Comparison of ENCODE assay signal across 8 cellular contexts in the genomic region with DNA sequence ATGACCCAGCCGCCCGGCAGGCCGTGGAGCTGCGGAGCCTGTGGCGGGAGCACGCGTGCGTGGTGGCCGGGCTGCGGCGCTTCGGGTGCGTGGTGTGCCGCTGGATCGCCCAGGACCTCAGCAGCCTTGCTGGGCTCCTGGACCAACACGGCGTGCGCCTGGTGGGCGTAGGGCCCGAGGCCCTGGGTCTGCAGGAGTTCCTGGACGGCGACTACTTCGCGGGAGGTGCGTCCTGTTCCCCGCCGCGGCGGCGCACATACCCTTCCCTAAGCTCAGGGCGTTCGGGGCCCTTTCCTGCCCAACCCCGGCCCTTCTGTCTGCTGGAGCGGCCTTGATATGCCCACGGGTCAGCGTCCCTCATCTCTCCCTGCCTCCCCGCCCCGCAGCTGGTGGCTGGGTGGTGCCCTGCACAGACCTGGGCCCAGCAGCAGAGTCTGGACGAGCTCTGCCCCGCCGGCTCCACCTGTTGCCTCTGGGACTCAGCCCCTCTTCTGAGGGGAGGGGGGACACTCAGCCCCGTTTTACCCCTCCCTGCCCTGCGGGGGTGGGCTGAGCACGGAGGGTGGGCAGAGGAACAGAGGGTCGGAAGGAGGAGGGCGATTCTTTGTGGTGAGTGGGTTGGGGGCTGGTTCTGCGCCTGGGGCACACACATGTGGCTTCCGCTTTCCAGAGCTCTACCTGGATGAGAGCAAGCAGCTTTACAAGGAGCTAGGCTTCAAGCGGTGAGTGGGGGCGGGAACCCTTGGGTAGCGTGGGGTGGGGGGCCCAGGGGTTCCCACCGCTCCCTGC. TPM values are rescaled to one million over a fixed set of nuclear protein-coding genes. Genes with fewer than 3 reads are reported as not detected.
DNase-seq lines count a peak whose midpoint lies in the region; ATAC-seq, FAIRE-seq and TF ChIP-seq lines count a peak whose summit lies in the region.

No MANE protein-coding gene starts in this region.

- H3K4me1 Mint-ChIP-seq in activated CD4-positive, alpha-beta T cell treated with anti-CD3 and anti-CD28 coated beads, Interleukin-2, amount 10 ng/mL, durations not matched to agents 7 days and 5 days = peaks cover 25% of the 10 kb centered on the region

- H3K9ac ChIP-seq in HepG2 (ENCODE audit: insufficient read depth, low read depth, low read length) = peak overlapping the region; percentile 76

- TF ChIP-seq RAD21 in HepG2 (CRISPR knock-in tag; IDR thresholded peaks at IDR 0.05) = no peak

- intact Hi-C loops in body of pancreas (cut with DNase I) = loop anchor here (10.0 kb wide), 1 partner anchor 52 kb away; a partner anchor contains a TSS
- intact Hi-C loops in HepG2 (cut with micrococcal nuclease; ENCODE audit: unreplicated experiment) = loop anchor here (10.0 kb wide), 1 partner anchor 48 kb away; a partner anchor contains a TSS
- intact Hi-C loops in tibial artery (cut with DNase I; ENCODE audit: low total_unique reads) = loop anchor here (2.0 to 10.0 kb wide), 2 partner anchors 56 to 172 kb away; a partner anchor contains a TSS

- peak overlapping the region; percentile 88 for H3K4me2 ChIP-seq in HepG2 (ENCODE audit: low read depth, low read length)

- H3K27ac Mint-ChIP-seq in activated CD4-positive, alpha-beta T cell treated with anti-CD3 and anti-CD28 coated beads, Interleukin-2, amount 10 ng/mL, durations not matched to agents 7 days and 5 days = peak overlapping the region; percentile 41

- H3K4me3 ChIP-seq in MG63 (peak overlapping the region; percentile 60), body of pancreas (peak overlapping the region; percentile 42 to 59), HepG2 (replicated peaks in 1 of 3; ENCODE audit: insufficient read depth in 1 of 3, low read depth in 2 of 3, low read length in 3 of 3) (peak overlapping the region; percentile 79 to 95 (median 90)), tibial artery (peak overlapping the region; percentile 93 to 98)

- no peak overlapping the region for H2AFZ ChIP-seq in HepG2 (ENCODE audit: low read length)

- no peaks in the 10 kb centered on the region for H3K36me3 ChIP-seq in MG63
- H3K36me3 ChIP-seq in body of pancreas (replicated peaks in 1 of 2; ENCODE audit: insufficient read depth in 1 of 2, low read depth in 2 of 2) = no peaks in the 10 kb centered on the region
- no peaks in the 10 kb centered on the region for H3K36me3 ChIP-seq in HepG2 (replicated peaks in 1 of 2; ENCODE audit: control insufficient read depth in 1 of 2, insufficient read depth in 2 of 2, low read length in 2 of 2)
- peaks cover 0 to 13% (median 0%) of the 10 kb centered on the region in 3 donors for H3K36me3 ChIP-seq in tibial artery

- H3K36me3 Mint-ChIP-seq in activated CD4-positive, alpha-beta T cell treated with anti-CD3 and anti-CD28 coated beads, Interleukin-2, amount 10 ng/mL, durations not matched to agents 7 days and 5 days (ENCODE audit: low read depth) = peaks cover 3% of the 10 kb centered on the region

- no peaks in the 10 kb centered on the region for H3K9me3 Mint-ChIP-seq in activated CD4-positive, alpha-beta T cell treated with anti-CD3 and anti-CD28 coated beads, Interleukin-2, amount 10 ng/mL, durations not matched to agents 7 days and 5 days

- TF ChIP-seq POLR2A in body of pancreas (IDR thresholded peaks at IDR 0.05) = no peak
- TF ChIP-seq POLR2A in HepG2 (IDR thresholded peaks at IDR 0.05; ENCODE audit: insufficient read depth in 1 of 2, low read depth in 2 of 2, low read length in 2 of 2) = no peak

- POLR2A ChIA-PET in activated CD4-positive, alpha-beta T cell treated with anti-CD3 and anti-CD28 coated beads, Interleukin-2, amount 10 ng/mL, durations not matched to agents 7 days and 5 days (lab: Charles Lee) = interaction anchor here (0.6 to 2.3 kb wide), 2 partner anchors 31 to 39 kb away, joined by 3 to 8 read pairs; a partner anchor contains a TSS
- POLR2A ChIA-PET in HepG2 (lab: Yijun Ruan, JAX) = interaction anchor here (0.7 to 2.7 kb wide), 4 partner anchors 9 to 174 kb away, joined by 3 to 18 read pairs (median 3); a partner anchor contains a TSS

- H3K79me2 ChIP-seq in HepG2 (ENCODE audit: insufficient read depth, low read length) = no peaks in the 10 kb centered on the region

- CTCF ChIA-PET in activated CD4-positive, alpha-beta T cell treated with anti-CD3 and anti-CD28 coated beads, Interleukin-2, amount 10 ng/mL, durations not matched to agents 7 days and 5 days (lab: Charles Lee) = interaction anchor here (0.6 to 5.3 kb wide), 3 partner anchors 9 to 40 kb away, joined by 3 to 36 read pairs (median 6); a partner anchor contains a TSS
- CTCF ChIA-PET in HepG2 (lab: Yijun Ruan, JAX; ENCODE audit: low intra/inter-chr PET ratio, low total read pairs) = no interaction called here

- H3K9me3 ChIP-seq in MG63 (no peaks in the 10 kb centered on the region), body of pancreas (no peaks in the 10 kb centered on the region), HepG2 (ENCODE audit: low read length) (no peaks in the 10 kb centered on the region), tibial artery (no peaks in the 10 kb centered on the region)

- no peaks in the 10 kb centered on the region for H3K27me3 Mint-ChIP-seq in activated CD4-positive, alpha-beta T cell treated with anti-CD3 and anti-CD28 coated beads, Interleukin-2, amount 10 ng/mL, durations not matched to agents 7 days and 5 days

- in situ Hi-C loops in HepG2 (cut with HindIII; ENCODE audit: extremely low pct_ligation_motif_present, low pct_unique_long_range_greater_than_20kb) = no loop called here

- WGBS in body of pancreas, 2 donors = 0 to 10% methylated on average over 2 to 49 of the region's 52 CpGs
- WGBS in HepG2 (ENCODE audit: low lambda C conversion rate) = 33% methylated on average over 14 of the region's 52 CpGs

- no peaks in the 10 kb centered on the region for H4K20me1 ChIP-seq in HepG2 (ENCODE audit: insufficient read depth, low read length)

- H3K27ac ChIP-seq in body of pancreas = peak overlapping the region; percentile 94 to 99 (median 97)
- H3K27ac ChIP-seq in HepG2 (ENCODE audit: extremely low read length, insufficient read depth, low read length) = peak overlapping the region; percentile 86
- peak overlapping the region; percentile 51 to 98 for H3K27ac ChIP-seq in tibial artery

- H3K27me3 ChIP-seq in MG63 = peaks cover 6% of the 10 kb centered on the region
- no peaks in the 10 kb centered on the region for H3K27me3 ChIP-seq in body of pancreas
- H3K27me3 ChIP-seq in HepG2 (ENCODE audit: control insufficient read depth in 1 of 2, insufficient read depth in 2 of 2, low read length in 2 of 2) = no peaks in the 10 kb centered on the region; a peak in 1 of 5 replicates
- H3K27me3 ChIP-seq in tibial artery = peaks cover 0 to 17% of the 10 kb centered on the region in 2 donors

- H3K4me1 ChIP-seq in body of pancreas = peaks cover 39% of the 10 kb centered on the region
- H3K4me1 ChIP-seq in HepG2 (ENCODE audit: insufficient read depth, low read length) = peaks cover 40% of the 10 kb centered on the region
- peaks cover 5 to 37% (median 19%) of the 10 kb centered on the region in 4 donors for H3K4me1 ChIP-seq in tibial artery

- TF ChIP-seq EP300 in HepG2 (IDR thresholded peaks at IDR 0.05; ENCODE audit: low read depth in 2 of 2, low read length in 2 of 2) (no peak), HepG2 (CRISPR knock-in tag; IDR thresholded peaks at IDR 0.05; ENCODE audit: borderline replicate concordance) (no peak)

- DNase-seq in activated CD4-positive, alpha-beta T cell treated with anti-CD3 and anti-CD28 coated beads, Interleukin-2, amount 10 ng/mL, durations not matched to agents 7 days and 5 days = no peak
- no peak for DNase-seq in activated CD4-positive, alpha-beta T cell treated with anti-CD3 and anti-CD28 coated beads, Interleukin-2, amount 50 U/mL, for 4 hours
- DNase-seq in MG63 = peak; percentile 21
- DNase-seq in body of pancreas = peak in 2 of 4 donors; percentile 38 to 39
- no peak for DNase-seq in HepG2 (ENCODE audit: low spot score)
- no peak for DNase-seq in tibial artery
- DNase-seq in NCI-H2029 treated with DMSO at 0.1 percent for 48 hours (lab: John Stamatoyannopoulos, UW) = no peak
- DNase-seq in AG08396 (ENCODE audit: low spot score) = no peak

- no peak for FAIRE-seq in HepG2 (lab: Jason Lieb, UNC)

- peak overlapping the region; percentile 91 for H3K4me3 Mint-ChIP-seq in activated CD4-positive, alpha-beta T cell treated with anti-CD3 and anti-CD28 coated beads, Interleukin-2, amount 10 ng/mL, durations not matched to agents 7 days and 5 days

- no TSS peak for BruUV-seq in HepG2 (replicated peaks; lab: Mats Ljungman, UMichigan)

- TF ChIP-seq CTCF in body of pancreas (IDR thresholded peaks at IDR 0.05) (no peak), HepG2 (CRISPR knock-in tag; IDR thresholded peaks at IDR 0.05) (no peak), tibial artery (IDR thresholded peaks at IDR 0.05) (no peak)

- no peak for ATAC-seq in body of pancreas
- peak; percentile 13 for ATAC-seq in HepG2

RNA-seq across cellular contexts. Expression of a gene that starts 0.7 kb away (rescaled TPM):
- total RNA-seq in activated CD4-positive, alpha-beta T cell treated with anti-CD3 and anti-CD28 coated beads, Interleukin-2, amount 10 ng/mL, durations not matched to agents 7 days and 5 days = 10 to 100 TPM; 25.2 to 33.3 TPM
- total RNA-seq in MG63 (2014; rRNA removed; shearing (Covaris generic); ENCODE audit: low replicate concordance) = 9.6 and 12.3 TPM in 2 replicates
- total RNA-seq in body of pancreas (1 to 10 TPM; 5.6 to 8.8 TPM), HepG2 (2016; rRNA removed; fragmentation: Illumina TruSeq; extraction: Trizol) (14.1 and 16.8 TPM in 2 replicates)
- 3.3 and 4.6 TPM in 2 replicates for total RNA-seq in HepG2 (2016; cell fraction: cytosol; rRNA removed; fragmentation: Illumina TruSeq; extraction: Trizol; ENCODE audit: low read depth)
- 14.4 and 15.6 TPM in 2 replicates for total RNA-seq in HepG2 (2016; cell fraction: insoluble cytoplasmic fraction; rRNA removed; fragmentation: Illumina TruSeq; extraction: Trizol)
- total RNA-seq in HepG2 (2016; cell fraction: membrane; rRNA removed; fragmentation: Illumina TruSeq; extraction: Trizol) = 9.8 and 9.9 TPM in 2 replicates
- total RNA-seq in HepG2 (2016; cell fraction: nucleus; rRNA removed; fragmentation: Illumina TruSeq; extraction: Trizol) = 8.9 and 10.7 TPM in 2 replicates
- 22.1 and 29.5 TPM in 2 replicates for polyA plus RNA-seq in HepG2 (2011; rRNA removed)
- 24.7 and 29.1 TPM in 2 replicates for polyA plus RNA-seq in HepG2 (2011; cell fraction: cytosol; rRNA removed)
- 72.9 and 75.2 TPM in 2 replicates for polyA plus RNA-seq in HepG2 (2011; cell fraction: nucleus; rRNA removed)
- polyA plus RNA-seq in HepG2 (2012) = 22.4 and 26.9 TPM in 2 replicates
- 4.6 and 4.8 TPM in 2 replicates for polyA plus RNA-seq in HepG2 (2016; cell fraction: cytosol; fragmentation: Illumina TruSeq; extraction: Trizol; ENCODE audit: low read depth)
- 20.7 and 24.0 TPM in 2 replicates for polyA plus RNA-seq in HepG2 (2016; cell fraction: insoluble cytoplasmic fraction; fragmentation: Illumina TruSeq; extraction: Trizol; ENCODE audit: low read depth)
- 11.7 and 12.0 TPM in 2 replicates for polyA plus RNA-seq in HepG2 (2016; cell fraction: membrane; fragmentation: Illumina TruSeq; extraction: Trizol; ENCODE audit: low read depth)
- 24.3 and 25.8 TPM in 2 replicates for polyA plus RNA-seq in HepG2 (2016; cell fraction: nucleus; fragmentation: Illumina TruSeq; extraction: Trizol; ENCODE audit: insufficient read depth, low read depth)
- 3.8 and 32.9 TPM in 2 replicates for polyA minus RNA-seq in HepG2 (2011; rRNA and poly(A)+ RNA removed; ENCODE audit: low replicate concordance)
- polyA minus RNA-seq in HepG2 (2011; cell fraction: cytosol; rRNA and poly(A)+ RNA removed) = 16.2 and 16.4 TPM in 2 replicates
- polyA minus RNA-seq in HepG2 (2011; cell fraction: nucleus; rRNA and poly(A)+ RNA removed) = 5.8 and 7.5 TPM in 2 replicates

RNA-seq across cellular contexts. Expression of a gene that starts 31.1 kb away (rescaled TPM):
- 100 to 1,000 TPM; 182 to 192 TPM for total RNA-seq in activated CD4-positive, alpha-beta T cell treated with anti-CD3 and anti-CD28 coated beads, Interleukin-2, amount 10 ng/mL, durations not matched to agents 7 days and 5 days
- total RNA-seq in MG63 (2014; rRNA removed; shearing (Covaris generic); ENCODE audit: low replicate concordance) = 0.15 and 4.5 TPM in 2 replicates
- total RNA-seq in body of pancreas (10 to 100 TPM; 25.9 to 58.3 TPM), HepG2 (2016; rRNA removed; fragmentation: Illumina TruSeq; extraction: Trizol) (6.2 and 11.9 TPM in 2 replicates)
- total RNA-seq in HepG2 (2016; cell fraction: cytosol; rRNA removed; fragmentation: Illumina TruSeq; extraction: Trizol; ENCODE audit: low read depth) = 7.1 and 8.0 TPM in 2 replicates
- 5.5 and 13.2 TPM in 2 replicates for total RNA-seq in HepG2 (2016; cell fraction: insoluble cytoplasmic fraction; rRNA removed; fragmentation: Illumina TruSeq; extraction: Trizol)
- 10.5 and 12.4 TPM in 2 replicates for total RNA-seq in HepG2 (2016; cell fraction: membrane; rRNA removed; fragmentation: Illumina TruSeq; extraction: Trizol)
- total RNA-seq in HepG2 (2016; cell fraction: nucleus; rRNA removed; fragmentation: Illumina TruSeq; extraction: Trizol) = 11.2 and 11.3 TPM in 2 replicates
- 49.9 and 70.7 TPM in 2 replicates for polyA plus RNA-seq in HepG2 (2011; rRNA removed)
- polyA plus RNA-seq in HepG2 (2011; cell fraction: cytosol; rRNA removed) = 24.2 and 35.1 TPM in 2 replicates
- 534 and 601 TPM in 2 replicates for polyA plus RNA-seq in HepG2 (2011; cell fraction: nucleus; rRNA removed)
- 20.3 and 22.1 TPM in 2 replicates for polyA plus RNA-seq in HepG2 (2012)
- 6.2 and 6.4 TPM in 2 replicates for polyA plus RNA-seq in HepG2 (2016; cell fraction: cytosol; fragmentation: Illumina TruSeq; extraction: Trizol; ENCODE audit: low read depth)
- polyA plus RNA-seq in HepG2 (2016; cell fraction: insoluble cytoplasmic fraction; fragmentation: Illumina TruSeq; extraction: Trizol; ENCODE audit: low read depth) = 5.6 and 7.2 TPM in 2 replicates
- polyA plus RNA-seq in HepG2 (2016; cell fraction: membrane; fragmentation: Illumina TruSeq; extraction: Trizol; ENCODE audit: low read depth) = 9.0 and 10.4 TPM in 2 replicates
- polyA plus RNA-seq in HepG2 (2016; cell fraction: nucleus; fragmentation: Illumina TruSeq; extraction: Trizol; ENCODE audit: insufficient read depth, low read depth) = 35.7 and 39.2 TPM in 2 replicates
- polyA minus RNA-seq in HepG2 (2011; rRNA and poly(A)+ RNA removed; ENCODE audit: low replicate concordance) = 0.61 and 40.6 TPM in 2 replicates
- polyA minus RNA-seq in HepG2 (2011; cell fraction: cytosol; rRNA and poly(A)+ RNA removed) = 12.6 and 13.8 TPM in 2 replicates
- polyA minus RNA-seq in HepG2 (2011; cell fraction: nucleus; rRNA and poly(A)+ RNA removed) = 32.2 and 34.3 TPM in 2 replicates

RNA-seq across cellular contexts. Expression of a gene that starts 45.6 kb away (rescaled TPM):
- 1 to 10 TPM; 2.9 to 3.5 TPM for total RNA-seq in activated CD4-positive, alpha-beta T cell treated with anti-CD3 and anti-CD28 coated beads, Interleukin-2, amount 10 ng/mL, durations not matched to agents 7 days and 5 days
- total RNA-seq in MG63 (2014; rRNA removed; shearing (Covaris generic); ENCODE audit: low replicate concordance) = not detected in 2 replicates
- total RNA-seq in body of pancreas = not detected
- not detected in 2 replicates for total RNA-seq in HepG2 (2016; rRNA removed; fragmentation: Illumina TruSeq; extraction: Trizol)
- total RNA-seq in HepG2 (2016; cell fraction: cytosol; rRNA removed; fragmentation: Illumina TruSeq; extraction: Trizol; ENCODE audit: low read depth) = not detected in 2 replicates
- not detected in 2 replicates for total RNA-seq in HepG2 (2016; cell fraction: insoluble cytoplasmic fraction; rRNA removed; fragmentation: Illumina TruSeq; extraction: Trizol)
- not detected in 2 replicates for total RNA-seq in HepG2 (2016; cell fraction: membrane; rRNA removed; fragmentation: Illumina TruSeq; extraction: Trizol)
- not detected in 2 replicates for total RNA-seq in HepG2 (2016; cell fraction: nucleus; rRNA removed; fragmentation: Illumina TruSeq; extraction: Trizol)
- 0.48 and 1.6 TPM in 2 replicates for polyA plus RNA-seq in HepG2 (2011; rRNA removed)
- polyA plus RNA-seq in HepG2 (2011; cell fraction: cytosol; rRNA removed) = 0.54 and 0.78 TPM in 2 replicates
- polyA plus RNA-seq in HepG2 (2011; cell fraction: nucleus; rRNA removed) = 3.3 and 4.7 TPM in 2 replicates
- polyA plus RNA-seq in HepG2 (2012) = 0.37 and 0.43 TPM in 2 replicates
- polyA plus RNA-seq in HepG2 (2016; cell fraction: cytosol; fragmentation: Illumina TruSeq; extraction: Trizol; ENCODE audit: low read depth) = not detected in 2 replicates
- not detected in 2 replicates for polyA plus RNA-seq in HepG2 (2016; cell fraction: insoluble cytoplasmic fraction; fragmentation: Illumina TruSeq; extraction: Trizol; ENCODE audit: low read depth)
- not detected in 2 replicates for polyA plus RNA-seq in HepG2 (2016; cell fraction: membrane; fragmentation: Illumina TruSeq; extraction: Trizol; ENCODE audit: low read depth)
- polyA plus RNA-seq in HepG2 (2016; cell fraction: nucleus; fragmentation: Illumina TruSeq; extraction: Trizol; ENCODE audit: insufficient read depth, low read depth) = not detected in 2 replicates
- 0.72 TPM in 1 of 2 replicates, not detected in the other for polyA minus RNA-seq in HepG2 (2011; rRNA and poly(A)+ RNA removed; ENCODE audit: low replicate concordance)
- polyA minus RNA-seq in HepG2 (2011; cell fraction: cytosol; rRNA and poly(A)+ RNA removed) = 1.3 TPM in 1 of 2 replicates, not detected in the other
- polyA minus RNA-seq in HepG2 (2011; cell fraction: nucleus; rRNA and poly(A)+ RNA removed) = 0.39 and 0.62 TPM in 2 replicates

RNA-seq across cellular contexts. Expression of a gene that starts 57.2 kb away (rescaled TPM):
- total RNA-seq in activated CD4-positive, alpha-beta T cell treated with anti-CD3 and anti-CD28 coated beads, Interleukin-2, amount 10 ng/mL, durations not matched to agents 7 days and 5 days = not detected
- total RNA-seq in MG63 (2014; rRNA removed; shearing (Covaris generic); ENCODE audit: low replicate concordance) = not detected in 2 replicates
- total RNA-seq in body of pancreas (not detected), HepG2 (2016; rRNA removed; fragmentation: Illumina TruSeq; extraction: Trizol) (not detected in 2 replicates)
- not detected in 2 replicates for total RNA-seq in HepG2 (2016; cell fraction: cytosol; rRNA removed; fragmentation: Illumina TruSeq; extraction: Trizol; ENCODE audit: low read depth)
- not detected in 2 replicates for total RNA-seq in HepG2 (2016; cell fraction: insoluble cytoplasmic fraction; rRNA removed; fragmentation: Illumina TruSeq; extraction: Trizol)
- not detected in 2 replicates for total RNA-seq in HepG2 (2016; cell fraction: membrane; rRNA removed; fragmentation: Illumina TruSeq; extraction: Trizol)
- not detected in 2 replicates for total RNA-seq in HepG2 (2016; cell fraction: nucleus; rRNA removed; fragmentation: Illumina TruSeq; extraction: Trizol)
- 0.05 TPM in 1 of 2 replicates, not detected in the other for polyA plus RNA-seq in HepG2 (2011; rRNA removed)
- polyA plus RNA-seq in HepG2 (2011; cell fraction: cytosol; rRNA removed) = not detected in 2 replicates
- polyA plus RNA-seq in HepG2 (2011; cell fraction: nucleus; rRNA removed) = not detected in 2 replicates
- not detected in 2 replicates for polyA plus RNA-seq in HepG2 (2012)
- polyA plus RNA-seq in HepG2 (2016; cell fraction: cytosol; fragmentation: Illumina TruSeq; extraction: Trizol; ENCODE audit: low read depth) = not detected in 2 replicates
- polyA plus RNA-seq in HepG2 (2016; cell fraction: insoluble cytoplasmic fraction; fragmentation: Illumina TruSeq; extraction: Trizol; ENCODE audit: low read depth) = not detected in 2 replicates
- polyA plus RNA-seq in HepG2 (2016; cell fraction: membrane; fragmentation: Illumina TruSeq; extraction: Trizol; ENCODE audit: low read depth) = not detected in 2 replicates
- polyA plus RNA-seq in HepG2 (2016; cell fraction: nucleus; fragmentation: Illumina TruSeq; extraction: Trizol; ENCODE audit: insufficient read depth, low read depth) = not detected in 2 replicates
- not detected in 2 replicates for polyA minus RNA-seq in HepG2 (2011; rRNA and poly(A)+ RNA removed; ENCODE audit: low replicate concordance)
- not detected in 2 replicates for polyA minus RNA-seq in HepG2 (2011; cell fraction: cytosol; rRNA and poly(A)+ RNA removed)
- not detected in 2 replicates for polyA minus RNA-seq in HepG2 (2011; cell fraction: nucleus; rRNA and poly(A)+ RNA removed)
